ENCODE assay signal across 13 cellular contexts in the genomic region with DNA sequence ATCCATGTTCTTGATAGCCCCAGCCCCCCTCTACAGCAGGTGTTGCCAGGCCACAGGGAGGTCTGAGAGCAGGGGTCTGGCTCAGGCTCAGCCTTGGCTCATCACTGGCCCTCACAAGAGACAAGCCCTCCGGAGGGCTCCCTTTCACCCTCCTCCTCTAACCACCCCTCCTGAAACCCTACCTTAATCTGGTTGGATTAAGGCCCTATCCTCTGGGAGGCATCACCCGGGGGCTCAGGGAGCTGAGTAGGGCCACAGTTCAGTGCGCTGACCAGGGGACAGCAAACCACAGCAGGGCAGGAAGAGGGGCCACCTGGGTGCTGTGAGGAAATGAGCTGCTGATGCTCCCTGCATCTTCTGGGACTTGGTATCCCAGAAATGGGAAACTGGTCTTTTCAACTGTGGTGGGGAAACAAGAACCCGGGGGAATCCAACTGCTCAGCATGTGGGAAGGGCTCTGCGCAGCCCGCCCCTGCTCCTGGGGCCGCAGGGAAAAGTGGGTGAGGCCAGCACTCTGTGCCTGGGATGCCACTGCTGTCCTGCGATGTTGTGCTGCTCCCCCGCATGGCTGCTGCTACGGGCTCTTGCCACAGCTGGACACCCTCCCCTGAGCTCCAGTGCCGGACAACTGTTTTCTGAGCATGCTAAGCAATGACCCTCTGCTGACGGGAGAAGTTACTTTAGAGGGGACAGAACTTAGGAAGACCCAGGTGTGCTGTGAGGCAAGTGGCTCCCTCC. TPM values are rescaled to one million over a fixed set of nuclear protein-coding genes. Genes with fewer than 3 reads are reported as not detected.
DNase-seq lines count a peak whose midpoint lies in the region; ATAC-seq and TF ChIP-seq lines count a peak whose summit lies in the region.
"Had no signal": no experiment of that assay in that cellular context is flagged by ENCODE, and none has a peak within 500 bp of the region (broad histone marks: within the 10 kb centered on the region; RNA-seq: fewer than 3 reads in every experiment).

No MANE protein-coding gene starts in this region.

- no peak for TF ChIP-seq POLR2A in gastrocnemius medialis (IDR thresholded peaks at IDR 0.05)

- no peaks in the 10 kb centered on the region for H3K9me3 Mint-ChIP-seq in GM23338
- H3K9me3 Mint-ChIP-seq: activated naive CD4-positive, alpha-beta T cell treated with anti-CD3 and anti-CD28 coated beads, Interleukin-2, amount 50 U/mL, for 24 hours; central memory CD8-positive, alpha-beta T cell; memory B cell had no signal

- no peak overlapping the region for H3K4me3 Mint-ChIP-seq in GM23338
- H3K4me3 Mint-ChIP-seq: activated naive CD4-positive, alpha-beta T cell treated with anti-CD3 and anti-CD28 coated beads, Interleukin-2, amount 50 U/mL, for 24 hours; central memory CD8-positive, alpha-beta T cell; memory B cell had no signal

- no peaks in the 10 kb centered on the region for H3K27me3 ChIP-seq in GM23338 (ENCODE audit: insufficient read depth)
- H3K27me3 ChIP-seq in RWPE2 (ENCODE audit: insufficient read depth, poor library complexity, severe bottlenecking): no peaks in the 10 kb centered on the region
- H3K27me3 ChIP-seq in gastrocnemius medialis: no peaks in the 10 kb centered on the region

- ATAC-seq in GM23338 (peak; percentile 36), RWPE2 (ENCODE audit: low read depth) (no peak), Right ventricle myocardium superior (ENCODE audit: poor library complexity) (no peak), gastrocnemius medialis (no peak)

- peaks cover 2% of the 10 kb centered on the region for H3K27me3 Mint-ChIP-seq in GM23338 (ENCODE audit: insufficient read depth, low read depth, poor library complexity)
- H3K27me3 Mint-ChIP-seq: activated naive CD4-positive, alpha-beta T cell treated with anti-CD3 and anti-CD28 coated beads, Interleukin-2, amount 50 U/mL, for 24 hours; central memory CD8-positive, alpha-beta T cell; memory B cell had no signal

- in situ Hi-C loops in gastrocnemius medialis (cut with MboI; ENCODE audit: low sequenced_read_pairs in 4 of 4): loop anchor here in 1 of 4 donors (25.0 kb wide), 1 partner anchor 317 kb away; a partner anchor contains a TSS

- H3K4me3 ChIP-seq in GM23338 (no peak overlapping the region), RWPE2 (ENCODE audit: severe bottlenecking) (no peak overlapping the region), gastrocnemius medialis (no peak overlapping the region)

- H3K4me1 ChIP-seq in GM23338 (ENCODE audit: insufficient read depth) (no peaks in the 10 kb centered on the region; the same call in 1 of the 2 replicates), RWPE2 (ENCODE audit: insufficient read depth, poor library complexity, severe bottlenecking) (no peaks in the 10 kb centered on the region), gastrocnemius medialis (peaks cover 10 to 15% of the 10 kb centered on the region in 2 donors)

- H3F3A ChIP-seq in GM23338 (replicated peaks; ENCODE audit: low read depth): no peaks in the 10 kb centered on the region

- no peaks in the 10 kb centered on the region for H3K79me2 ChIP-seq in GM23338 (replicated peaks; ENCODE audit: insufficient read depth)

- no peaks in the 10 kb centered on the region; the same call in 1 of the 3 replicates for H3K36me3 Mint-ChIP-seq in GM23338 (ENCODE audit: low read depth)

- H3K27ac ChIP-seq in GM23338 (ENCODE audit: low read depth) (no peak overlapping the region), RWPE2 (ENCODE audit: poor library complexity, severe bottlenecking) (no peak overlapping the region), gastrocnemius medialis (no peak overlapping the region)

- DNase-seq in GM23338 (ENCODE audit: low spot score) (no peak), RWPE2 (ENCODE audit: low spot score) (peak; percentile 15), Right ventricle myocardium superior (peak; percentile 38), retina (peak; percentile 63), NCI-H2029 treated with DMSO at 0.1 percent for 48 hours (lab: John Stamatoyannopoulos, UW) (no peak), gastrocnemius medialis (no peak), NCI-H2107 treated with DMSO at 0.1 percent for 48 hours (lab: John Stamatoyannopoulos, UW; ENCODE audit: unreplicated experiment) (no peak)
- DNase-seq: C1 segment of cervical spinal cord, KBM-7, NCI-H226 had no signal

- no peak overlapping the region for H2AFZ ChIP-seq in GM23338

- no peak overlapping the region for H3K27ac Mint-ChIP-seq in GM23338
- H3K27ac Mint-ChIP-seq: memory B cell had no signal

- peaks cover 4% of the 10 kb centered on the region; the same call in 1 of the 2 replicates for H3K9me2 ChIP-seq in GM23338 (ENCODE audit: insufficient read depth)

- H3K4me1 Mint-ChIP-seq in GM23338: peaks cover 12% of the 10 kb centered on the region

- H3K36me3 ChIP-seq in GM23338 (ENCODE audit: insufficient read depth) (no peaks in the 10 kb centered on the region), RWPE2 (ENCODE audit: low read depth) (no peaks in the 10 kb centered on the region), gastrocnemius medialis (no peaks in the 10 kb centered on the region)

- TF ChIP-seq CTCF in GM23338 (conservative IDR thresholded peaks at IDR 0.05; ENCODE audit: low read depth in 2 of 2) (no peak), RWPE2 (IDR thresholded peaks at IDR 0.05; ENCODE audit: poor library complexity, severe bottlenecking) (no peak), gastrocnemius medialis (IDR thresholded peaks at IDR 0.05 in 4 of 5, conservative IDR thresholded peaks at IDR 0.05 in 1 of 5) (no peak)

- no peaks in the 10 kb centered on the region for H4K20me1 ChIP-seq in GM23338 (replicated peaks; ENCODE audit: insufficient read depth)

- no peaks in the 10 kb centered on the region for H3K9me3 ChIP-seq in RWPE2 (ENCODE audit: severe bottlenecking)
- no peaks in the 10 kb centered on the region for H3K9me3 ChIP-seq in gastrocnemius medialis

- no peak overlapping the region; the same call in 1 of the 2 replicates for H3K4me2 ChIP-seq in GM23338

- intact Hi-C loops in Right ventricle myocardium superior (cut with DNase I) (no loop called here), gastrocnemius medialis (cut with DNase I; ENCODE audit: low total_unique reads) (no loop called here)

TF ChIP-seq in GM23338, 12 proteins besides CTCF, POLR2A, EP300 and RAD21:
- TF ChIP-seq, protein P1, sequence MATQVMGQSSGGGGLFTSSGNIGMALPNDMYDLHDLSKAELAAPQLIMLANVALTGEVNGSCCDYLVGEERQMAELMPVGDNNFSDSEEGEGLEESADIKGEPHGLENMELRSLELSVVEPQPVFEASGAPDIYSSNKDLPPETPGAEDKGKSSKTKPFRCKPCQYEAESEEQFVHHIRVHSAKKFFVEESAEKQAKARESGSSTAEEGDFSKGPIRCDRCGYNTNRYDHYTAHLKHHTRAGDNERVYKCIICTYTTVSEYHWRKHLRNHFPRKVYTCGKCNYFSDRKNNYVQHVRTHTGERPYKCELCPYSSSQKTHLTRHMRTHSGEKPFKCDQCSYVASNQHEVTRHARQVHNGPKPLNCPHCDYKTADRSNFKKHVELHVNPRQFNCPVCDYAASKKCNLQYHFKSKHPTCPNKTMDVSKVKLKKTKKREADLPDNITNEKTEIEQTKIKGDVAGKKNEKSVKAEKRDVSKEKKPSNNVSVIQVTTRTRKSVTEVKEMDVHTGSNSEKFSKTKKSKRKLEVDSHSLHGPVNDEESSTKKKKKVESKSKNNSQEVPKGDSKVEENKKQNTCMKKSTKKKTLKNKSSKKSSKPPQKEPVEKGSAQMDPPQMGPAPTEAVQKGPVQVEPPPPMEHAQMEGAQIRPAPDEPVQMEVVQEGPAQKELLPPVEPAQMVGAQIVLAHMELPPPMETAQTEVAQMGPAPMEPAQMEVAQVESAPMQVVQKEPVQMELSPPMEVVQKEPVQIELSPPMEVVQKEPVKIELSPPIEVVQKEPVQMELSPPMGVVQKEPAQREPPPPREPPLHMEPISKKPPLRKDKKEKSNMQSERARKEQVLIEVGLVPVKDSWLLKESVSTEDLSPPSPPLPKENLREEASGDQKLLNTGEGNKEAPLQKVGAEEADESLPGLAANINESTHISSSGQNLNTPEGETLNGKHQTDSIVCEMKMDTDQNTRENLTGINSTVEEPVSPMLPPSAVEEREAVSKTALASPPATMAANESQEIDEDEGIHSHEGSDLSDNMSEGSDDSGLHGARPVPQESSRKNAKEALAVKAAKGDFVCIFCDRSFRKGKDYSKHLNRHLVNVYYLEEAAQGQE (IDR thresholded peaks at IDR 0.05; ENCODE audit: unreplicated experiment): no peak
- TF ChIP-seq ZNF114 (CRISPR knock-in tag; IDR thresholded peaks at IDR 0.05) (no peak), POLR2AphosphoS5 (IDR thresholded peaks at IDR 0.05; ENCODE audit: low read depth) (no peak), NANOG (IDR thresholded peaks at IDR 0.05; ENCODE audit: borderline replicate concordance) (no peak)

RNA-seq across cellular contexts. Expression of a gene that starts 17.5 kb away (rescaled TPM):
- 11.0 and 13.5 TPM in 2 replicates for total RNA-seq in GM23338 (2014; rRNA removed; shearing (Covaris generic))
- polyA plus RNA-seq in GM23338 (2016; fragmentation: Nextera tagmentation; extraction: Ambion mirVana): 3.4 and 4.1 TPM in 2 replicates
- 4.1 TPM for total RNA-seq in Right ventricle myocardium superior
- total RNA-seq in gastrocnemius medialis: 1 to 10 TPM in 3 of 4 donors, under 1 TPM in 1; 0.39 to 3.6 (median 1.2) TPM

RNA-seq across cellular contexts. Expression of a gene that starts 50.2 kb away (rescaled TPM):
- 0.16 TPM in 1 of 2 replicates, not detected in the other for total RNA-seq in GM23338 (2014; rRNA removed; shearing (Covaris generic))
- polyA plus RNA-seq in GM23338 (2016; fragmentation: Nextera tagmentation; extraction: Ambion mirVana): 0.13 and 0.14 TPM in 2 replicates
- total RNA-seq in Right ventricle myocardium superior (1.7 TPM), gastrocnemius medialis (under 1 TPM; 0.20 to 0.25 (median 0.22) TPM)

Comparison
In these comparisons a context has a peak if more than half of its experiments do, and no peak if none do; other contexts are left out.
1. DNase-seq: peak in RWPE2 (single experiment), Right ventricle myocardium superior (single experiment) and retina (single experiment); none in GM23338 (single experiment), NCI-H2029 treated with DMSO at 0.1 percent for 48 hours (single experiment), gastrocnemius medialis (0 of 2) and NCI-H2107 treated with DMSO at 0.1 percent for 48 hours (single experiment).